ENCODE assay signal across 1 cellular context in genomic region chr14:23306113-23306411, GRCh38.
TF ChIP-seq lines count a peak whose summit lies in the region.

No MANE protein-coding gene starts in this region.

TF ChIP-seq in K562, 482 proteins besides CTCF, POLR2A, EP300 and RAD21:
- TF ChIP-seq POLR3G (IDR thresholded peaks at IDR 0.05; ENCODE audit: extremely low read depth, insufficient read length, insufficient replicate concordance) (no peak), E2F1 (CRISPR knock-in tag; IDR thresholded peaks at IDR 0.05) (0 out of 2 replicates have a peak, but pooled peaks have one; percentile 26), PHB2 (IDR thresholded peaks at IDR 0.05; ENCODE audit: low read depth) (0 out of 2 replicates have a peak, but pooled peaks have one; percentile 11)
